In genomic region chr7:36777855-36778254, GRCh38 we compare ENCODE assay signal across 22 cellular contexts. TPM values are rescaled to one million over a fixed set of nuclear protein-coding genes. Genes with fewer than 3 reads are reported as not detected.
DNase-seq lines count a peak whose midpoint lies in the region; ATAC-seq lines count a peak whose summit lies in the region.
"Had no signal": no experiment of that assay in that cellular context is flagged by ENCODE, and none has a peak within 500 bp of the region (broad histone marks: within the 10 kb centered on the region; RNA-seq: fewer than 3 reads in every experiment).

No MANE protein-coding gene starts in this region.

- no peaks in the 10 kb centered on the region for H3K9me3 Mint-ChIP-seq in activated naive CD8-positive, alpha-beta T cell (ENCODE audit: low read depth)
- no peaks in the 10 kb centered on the region for H3K9me3 Mint-ChIP-seq in activated naive CD8-positive, alpha-beta T cell treated with anti-CD3 and anti-CD28 coated beads, Interleukin-2, amount 50 U/mL, for 24 hours
- peaks cover 11% of the 10 kb centered on the region for H3K9me3 Mint-ChIP-seq in central memory CD8-positive, alpha-beta T cell
- H3K9me3 Mint-ChIP-seq: GM23338 had no signal

- no peak overlapping the region for H3K4me3 ChIP-seq in thymus (ENCODE audit: low read length)
- H3K4me3 ChIP-seq: GM23338, left ventricle myocardium inferior, SJSA1, transverse colon had no signal

- peaks cover 91% of the 10 kb centered on the region for H3K4me1 Mint-ChIP-seq in activated naive CD8-positive, alpha-beta T cell (ENCODE audit: low read depth)
- peaks cover 72% of the 10 kb centered on the region for H3K4me1 Mint-ChIP-seq in activated naive CD8-positive, alpha-beta T cell treated with anti-CD3 and anti-CD28 coated beads, Interleukin-2, amount 50 U/mL, for 24 hours
- H3K4me1 Mint-ChIP-seq in central memory CD8-positive, alpha-beta T cell = peaks cover 85% of the 10 kb centered on the region

- H3K4me3 Mint-ChIP-seq in activated naive CD8-positive, alpha-beta T cell = peak overlapping the region; percentile 46
- no peak overlapping the region for H3K4me3 Mint-ChIP-seq in activated naive CD8-positive, alpha-beta T cell treated with anti-CD3 and anti-CD28 coated beads, Interleukin-2, amount 50 U/mL, for 24 hours
- peak overlapping the region; percentile 80 for H3K4me3 Mint-ChIP-seq in central memory CD8-positive, alpha-beta T cell
- H3K4me3 Mint-ChIP-seq: GM23338, HFFc6 had no signal

- no peaks in the 10 kb centered on the region for H3K27me3 Mint-ChIP-seq in activated naive CD8-positive, alpha-beta T cell
- no peaks in the 10 kb centered on the region for H3K27me3 Mint-ChIP-seq in activated naive CD8-positive, alpha-beta T cell treated with anti-CD3 and anti-CD28 coated beads, Interleukin-2, amount 50 U/mL, for 24 hours
- H3K27me3 Mint-ChIP-seq in central memory CD8-positive, alpha-beta T cell = no peaks in the 10 kb centered on the region
- H3K27me3 Mint-ChIP-seq: activated CD4-positive, alpha-beta T cell treated with anti-CD3 and anti-CD28 coated beads for 36 hours had no signal

- H3K4me1 ChIP-seq in thymus (ENCODE audit: control insufficient read depth, insufficient read depth, low read length) = peaks cover 13% of the 10 kb centered on the region
- H3K4me1 ChIP-seq: left ventricle myocardium inferior, transverse colon had no signal

- H3K27ac Mint-ChIP-seq in activated naive CD8-positive, alpha-beta T cell = peak overlapping the region; percentile 37
- H3K27ac Mint-ChIP-seq in activated naive CD8-positive, alpha-beta T cell treated with anti-CD3 and anti-CD28 coated beads, Interleukin-2, amount 50 U/mL, for 24 hours = no peak overlapping the region
- peak overlapping the region; percentile 97 for H3K27ac Mint-ChIP-seq in central memory CD8-positive, alpha-beta T cell (ENCODE audit: low read depth)
- H3K27ac Mint-ChIP-seq: GM23338, HFFc6 had no signal

- DNase-seq in activated naive CD8-positive, alpha-beta T cell treated with anti-CD3 and anti-CD28 coated beads, Interleukin-2, amount 50 U/mL, for 24 hours = no peak
- DNase-seq in NCI-H774 (lab: John Stamatoyannopoulos, UW) = peak; percentile 19
- no peak for DNase-seq in central memory CD8-positive, alpha-beta T cell (ENCODE audit: low spot score in 2 of 2)
- DNase-seq in stimulated activated CD4-positive, alpha-beta T cell treated with anti-CD3 and anti-CD28 coated beads, Interleukin-1b, Interleukin-23, amount 100 ng/mL, for 48 hours = no peak
- DNase-seq in NCI-H2171 (lab: John Stamatoyannopoulos, UW) = no peak
- DNase-seq: activated naive CD4-positive, alpha-beta T cell treated with Interleukin-2 at 50 U/mL for 16 hours; dermis blood vessel endothelial cell; DMS79; HFFc6; IMR-90; left ventricle myocardium inferior; NCI-H1436 treated with DMSO at 0.1 percent for 48 hours; NCI-H2107; retina; stimulated activated CD4-positive, alpha-beta T cell treated with anti-CD3 and anti-CD28 coated beads, Interleukin-4, amount 100 ng/mL, for 1 hour; transverse colon had no signal

- ATAC-seq in activated naive CD8-positive, alpha-beta T cell treated with anti-CD3 and anti-CD28 coated beads, Interleukin-2, amount 50 U/mL, for 24 hours = no peak
- ATAC-seq in central memory CD8-positive, alpha-beta T cell (replicated peaks; ENCODE audit: extremely low read depth, poor library complexity, severe bottlenecking) = no peak
- ATAC-seq in HG02571 (IDR thresholded peaks at IDR 0.05; ENCODE audit: unreplicated experiment) = no peak
- ATAC-seq: GM23338 had no signal

- WGBS in thymus = 73% methylated on average over 4 of the region's 4 CpGs

- no peaks in the 10 kb centered on the region for H3K27me3 ChIP-seq in thymus (ENCODE audit: control insufficient read depth, insufficient read depth)
- H3K27me3 ChIP-seq: SJSA1, transverse colon had no signal

- H3K36me3 ChIP-seq in thymus (ENCODE audit: control insufficient read depth, insufficient read depth) = no peaks in the 10 kb centered on the region
- H3K36me3 ChIP-seq: left ventricle myocardium inferior, SJSA1, transverse colon had no signal

- peak overlapping the region; percentile 86 for H3K27ac ChIP-seq in thymus (ENCODE audit: low read depth)
- H3K27ac ChIP-seq: left ventricle myocardium inferior, SJSA1 had no signal

- H3K9me3 ChIP-seq in thymus (ENCODE audit: control insufficient read depth) = no peaks in the 10 kb centered on the region
- H3K9me3 ChIP-seq: SJSA1, transverse colon had no signal

- peaks cover 2% of the 10 kb centered on the region for H3K36me3 Mint-ChIP-seq in activated naive CD8-positive, alpha-beta T cell
- H3K36me3 Mint-ChIP-seq in activated naive CD8-positive, alpha-beta T cell treated with anti-CD3 and anti-CD28 coated beads, Interleukin-2, amount 50 U/mL, for 24 hours (ENCODE audit: low read depth) = no peaks in the 10 kb centered on the region
- peaks cover 16% of the 10 kb centered on the region for H3K36me3 Mint-ChIP-seq in central memory CD8-positive, alpha-beta T cell (ENCODE audit: insufficient read depth)

RNA-seq across cellular contexts. Expression of gene AOAH, which starts 53.6 kb away (rescaled TPM):
- polyA plus RNA-seq in thymus = 47.1 TPM
- polyA plus RNA-seq: GM23338, IMR-90 had no signal
